14 cellular contexts compared by ENCODE assay signal in genomic region chr11:108632041-108632440, GRCh38. TPM values are rescaled to one million over a fixed set of nuclear protein-coding genes. Genes with fewer than 3 reads are reported as not detected.
A peak's percentile ranks its signal among the peaks of the same experiment; 100 is the strongest.
DNase-seq lines count a peak whose midpoint lies in the region; TF ChIP-seq lines count a peak whose summit lies in the region.
"Had no signal": no experiment of that assay in that cellular context is flagged by ENCODE, and none has a peak within 500 bp of the region (broad histone marks: within the 10 kb centered on the region; RNA-seq: fewer than 3 reads in every experiment).

No MANE protein-coding gene starts in this region.

- no peaks in the 10 kb centered on the region for H3K36me3 ChIP-seq in parathyroid adenoma (ENCODE audit: control insufficient read depth, insufficient read depth, low read length)
- H3K36me3 ChIP-seq: BLaER1 had no signal

- H3K4me3 ChIP-seq in parathyroid adenoma (ENCODE audit: low read depth, low read length): no peak overlapping the region
- H3K4me3 ChIP-seq: BLaER1 had no signal

- H3K9ac ChIP-seq in parathyroid adenoma: no peak overlapping the region
- H3K9ac ChIP-seq: BLaER1 had no signal

- H3K9me3 ChIP-seq in parathyroid adenoma (ENCODE audit: control insufficient read depth, low read length): no peaks in the 10 kb centered on the region

- no peak overlapping the region for H2AFZ ChIP-seq in parathyroid adenoma

- H3K27me3 ChIP-seq in parathyroid adenoma (ENCODE audit: control insufficient read depth, insufficient read depth, low read length): no peaks in the 10 kb centered on the region
- H3K27me3 ChIP-seq: BLaER1 had no signal

- DNase-seq in ELR (ENCODE audit: low read depth) (peak; percentile 7), LHCN-M2 (ENCODE audit: low read depth) (peak; percentile 55), epidermal melanocyte (ENCODE audit: insufficient read length, low spot score) (peak; percentile 42), A172 (ENCODE audit: low spot score) (no peak), HPDE6-E6E7 (ENCODE audit: extremely low spot score) (no peak)
- DNase-seq in activated CD4-positive, CD25-positive, alpha-beta regulatory T cell (lab: John Stamatoyannopoulos, UW): no peak
- DNase-seq: CD8-positive, alpha-beta memory T cell; DND-41; GF-D8; NCI-H1436 treated with DMSO at 0.1 percent for 48 hours; NCI-H226; NCI-H69 had no signal

- H3K27ac ChIP-seq in parathyroid adenoma: peak overlapping the region; percentile 81
- H3K27ac ChIP-seq: BLaER1 had no signal

- H3K4me2 ChIP-seq in parathyroid adenoma (ENCODE audit: low read length): no peak overlapping the region
- H3K4me2 ChIP-seq: BLaER1 had no signal

- TF ChIP-seq CTCF in parathyroid adenoma (IDR thresholded peaks at IDR 0.05): no peak

- H3K79me2 ChIP-seq in parathyroid adenoma: no peaks in the 10 kb centered on the region

- H3K4me1 ChIP-seq in parathyroid adenoma: peaks cover 2% of the 10 kb centered on the region
- H3K4me1 ChIP-seq: BLaER1 had no signal

RNA-seq across cellular contexts. Expression of gene DDX10, which starts 32.8 kb away (rescaled TPM):
- total RNA-seq in LHCN-M2 (2014; rRNA removed): 27.8 and 28.5 TPM in 2 replicates
- 10.5 TPM for polyA plus RNA-seq in LHCN-M2 (2012)
- 19.7 and 28.0 TPM in 2 replicates for total RNA-seq in A172 (2014; rRNA removed; shearing (Covaris generic))

RNA-seq across cellular contexts. Expression of gene EXPH5, which starts 38.5 kb away (rescaled TPM):
- 5.2 and 5.5 TPM in 2 replicates for total RNA-seq in LHCN-M2 (2014; rRNA removed)
- polyA plus RNA-seq in LHCN-M2 (2012): 1.2 TPM
- 1.3 and 2.3 TPM in 2 replicates for total RNA-seq in A172 (2014; rRNA removed; shearing (Covaris generic))

Comparison
In these comparisons a context has a peak if more than half of its experiments do, and no peak if none do; other contexts are left out.
1. DNase-seq: peak in ELR (single experiment), LHCN-M2 (single experiment) and epidermal melanocyte (single experiment); none in A172 (single experiment), HPDE6-E6E7 (single experiment) and activated CD4-positive, CD25-positive, alpha-beta regulatory T cell (0 of 4).